In genomic region chr9:76868897-76869296, GRCh38 we compare ENCODE assay signal across 12 cellular contexts. TPM values are rescaled to one million over a fixed set of nuclear protein-coding genes. Genes with fewer than 3 reads are reported as not detected.
A peak's percentile ranks its signal among the peaks of the same experiment; 100 is the strongest.
DNase-seq lines count a peak whose midpoint lies in the region; ATAC-seq, FAIRE-seq and TF ChIP-seq lines count a peak whose summit lies in the region.
"Had no signal": no experiment of that assay in that cellular context is flagged by ENCODE, and none has a peak within 500 bp of the region (broad histone marks: within the 10 kb centered on the region; RNA-seq: fewer than 3 reads in every experiment).

No MANE protein-coding gene starts in this region.

- TF ChIP-seq CTCF in Loucy (conservative IDR thresholded peaks at IDR 0.05; ENCODE audit: low read length) (no peak), fibroblast of mammary gland (conservative IDR thresholded peaks at IDR 0.05; ENCODE audit: control insufficient read depth, insufficient read depth, low read depth, low read length) (no peak), sigmoid colon (IDR thresholded peaks at IDR 0.05) (no peak)

- no peaks in the 10 kb centered on the region for H4K20me1 ChIP-seq in Loucy (ENCODE audit: insufficient read depth, low read length, poor library complexity, severe bottlenecking)

- H3K4me1 ChIP-seq in Loucy (ENCODE audit: insufficient read depth, low read length, poor library complexity, severe bottlenecking): no peaks in the 10 kb centered on the region
- H3K4me1 ChIP-seq in sigmoid colon: peaks cover 0 to 87% (median 58%) of the 10 kb centered on the region in 4 donors

- H3K4me2 ChIP-seq in Loucy (ENCODE audit: low read depth, low read length, poor library complexity, severe bottlenecking): no peak overlapping the region

- H3K9me2 ChIP-seq in Loucy (replicated peaks; ENCODE audit: low read depth, low read length): no peaks in the 10 kb centered on the region

- no peak overlapping the region for H3K9ac ChIP-seq in Loucy (ENCODE audit: low read depth, low read length, poor library complexity, severe bottlenecking)

- 69 to 81% methylated on average over 13 of the region's 13 CpGs for WGBS in sigmoid colon, 2 donors

- H3K27me3 ChIP-seq in Loucy (ENCODE audit: insufficient read depth, low read length, poor library complexity, severe bottlenecking) (no peaks in the 10 kb centered on the region), sigmoid colon (no peaks in the 10 kb centered on the region)

- H2AFZ ChIP-seq in Loucy (ENCODE audit: low read length): 0 out of 2 replicates have a peak overlapping the region, but pooled peaks have one; percentile 19

- no peak for TF ChIP-seq POLR2A in sigmoid colon (IDR thresholded peaks at IDR 0.05)
- TF ChIP-seq POLR2A in H54 (IDR thresholded peaks at IDR 0.05; ENCODE audit: low read depth, low read length): no peak

- H3K4me3 ChIP-seq in Loucy (ENCODE audit: low read length, poor library complexity, severe bottlenecking): no peak overlapping the region
- H3K4me3 ChIP-seq in fibroblast of mammary gland (ENCODE audit: control insufficient read depth, low read depth, low read length): no peak overlapping the region
- peak overlapping the region in 3 of 4 donors; percentile 11 to 21 (median 20) for H3K4me3 ChIP-seq in sigmoid colon

- H3K9me3 ChIP-seq in Loucy (ENCODE audit: insufficient read depth, low read depth, low read length): no peaks in the 10 kb centered on the region
- no peaks in the 10 kb centered on the region for H3K9me3 ChIP-seq in sigmoid colon

- no peak for FAIRE-seq in H54 (lab: Jason Lieb, UNC)
- FAIRE-seq: RCC 7860 had no signal

- H3F3A ChIP-seq in Loucy (ENCODE audit: low read depth): no peaks in the 10 kb centered on the region

- DNase-seq in NCI-H82 treated with DMSO at 0.1 percent for 48 hours (lab: John Stamatoyannopoulos, UW; ENCODE audit: unreplicated experiment) (peak; percentile 28), fibroblast of mammary gland (ENCODE audit: low read depth) (peak; percentile 54), sigmoid colon (no peak), H54 (ENCODE audit: insufficient read length, low spot score) (no peak)
- no peak for DNase-seq in effector CD4-positive, alpha-beta T cell
- DNase-seq: activated CD8-positive, alpha-beta T cell treated with anti-CD3 and anti-CD28 coated beads, Interleukin-2, amount 10 ng/mL, durations not matched to agents 7 days and 5 days; CD4-positive, alpha-beta memory T cell; NCI-H1930 had no signal

- no peaks in the 10 kb centered on the region for H3K79me2 ChIP-seq in Loucy (ENCODE audit: insufficient read depth, low read length)

- peak overlapping the region; percentile 73 to 95 (median 82) for H3K27ac ChIP-seq in sigmoid colon

- H3K36me3 ChIP-seq in Loucy (ENCODE audit: insufficient read depth, low read length) (no peaks in the 10 kb centered on the region), sigmoid colon (no peaks in the 10 kb centered on the region)

- no peak for ATAC-seq in GM19397 (IDR thresholded peaks at IDR 0.05; ENCODE audit: unreplicated experiment)
- no peak for ATAC-seq in GM21717 (IDR thresholded peaks at IDR 0.05; ENCODE audit: unreplicated experiment)
- ATAC-seq: activated CD8-positive, alpha-beta T cell treated with anti-CD3 and anti-CD28 coated beads, Interleukin-2, amount 10 ng/mL, durations not matched to agents 7 days and 5 days had no signal

- TF ChIP-seq EP300 in sigmoid colon (IDR thresholded peaks at IDR 0.05): no peak

- intact Hi-C loops in sigmoid colon (cut with DNase I): loop anchor here (5.0 kb wide), 1 partner anchor 52 kb away; no protein-coding TSS in a partner anchor

RNA-seq across cellular contexts. Expression of gene PRUNE2, which starts 37.0 kb away (rescaled TPM):
- total RNA-seq in sigmoid colon: 100 to 1,000 TPM; 440 to 536 (median 490) TPM
- 10 to 100 TPM in 1 of 3 donors, 1 to 10 TPM in 2; 7.4 to 32.2 (median 8.4) TPM for polyA plus RNA-seq in sigmoid colon

Comparison
In these comparisons a context has a peak if more than half of its experiments do, and no peak if none do; other contexts are left out.
1. H3K4me3 ChIP-seq: peak in sigmoid colon (3 of 4); none in Loucy (single experiment) and fibroblast of mammary gland (single experiment).
2. DNase-seq: peak in NCI-H82 treated with DMSO at 0.1 percent for 48 hours (single experiment) and fibroblast of mammary gland (single experiment); none in sigmoid colon (single experiment), H54 (single experiment) and effector CD4-positive, alpha-beta T cell (single experiment).